2 cellular contexts compared by ENCODE assay signal in the genomic region with DNA sequence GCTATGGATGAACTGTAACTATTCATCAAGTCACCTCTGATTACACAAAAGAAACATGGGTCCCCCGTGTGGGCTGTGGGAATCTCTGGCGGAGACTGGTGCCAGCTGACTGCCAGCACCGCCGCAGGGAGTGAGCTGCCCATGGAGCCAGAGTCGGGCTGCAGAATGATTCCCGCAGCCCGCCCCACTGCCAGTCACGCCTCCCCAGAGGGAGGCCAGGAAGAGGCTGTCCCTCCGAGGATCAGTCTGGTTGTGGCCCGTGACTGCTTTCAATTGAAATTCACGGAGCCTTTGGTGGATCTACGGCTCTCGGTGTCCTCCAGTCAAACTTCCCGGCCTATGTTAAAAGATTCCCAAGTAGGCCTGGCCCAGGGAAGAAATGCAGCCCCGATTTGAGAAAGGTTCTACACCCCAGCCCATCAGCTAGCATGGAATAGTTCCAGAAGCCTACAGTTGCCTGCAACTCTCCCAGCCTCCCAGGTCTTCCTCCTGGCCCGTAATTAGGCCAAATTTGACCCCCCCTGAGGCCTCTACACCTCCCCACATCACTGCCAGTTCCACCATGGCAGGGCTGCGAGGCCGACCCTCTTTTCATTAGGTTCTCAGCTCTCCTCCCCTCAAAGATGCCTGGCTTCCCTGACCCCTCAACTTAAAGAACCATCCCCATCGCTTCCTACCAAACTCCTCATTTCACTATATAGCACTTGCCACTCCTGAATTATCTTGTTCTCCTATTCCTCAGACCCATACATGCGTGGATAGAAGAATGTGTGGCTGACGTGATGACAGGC. TPM values are rescaled to one million over a fixed set of nuclear protein-coding genes. Genes with fewer than 3 reads are reported as not detected.
"Had no signal": no experiment of that assay in that cellular context is flagged by ENCODE, and none has a peak within 500 bp of the region (broad histone marks: within the 10 kb centered on the region; RNA-seq: fewer than 3 reads in every experiment).

No MANE protein-coding gene starts in this region.

RNA-seq across cellular contexts. Expression of a gene that starts 27.5 kb away (rescaled TPM):
- polyA plus RNA-seq: aorta, SK-N-SH had no signal

RNA-seq across cellular contexts. Expression of a gene that starts 46.0 kb away (rescaled TPM):
- polyA plus RNA-seq: aorta, SK-N-SH had no signal
